In the genomic region with DNA sequence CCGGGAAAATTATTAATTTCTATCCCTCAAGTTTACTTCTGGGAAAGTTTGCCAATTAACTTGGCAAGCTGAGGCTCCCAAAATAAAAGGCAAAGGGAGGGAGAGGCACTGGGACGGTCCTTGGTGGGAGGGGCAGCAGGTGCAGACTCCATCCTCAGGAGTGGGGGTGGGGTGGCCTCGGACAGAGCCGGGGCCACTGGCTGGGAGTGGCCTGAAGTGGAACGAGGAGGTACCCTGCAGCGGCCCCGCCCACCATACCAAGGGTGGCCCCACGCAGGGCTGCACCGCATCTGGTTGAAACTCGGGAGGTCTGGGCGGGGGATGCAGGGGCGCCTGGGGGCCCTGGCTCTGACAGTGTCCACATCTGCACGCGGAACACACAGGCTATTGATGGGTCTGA, we compare ENCODE assay signal across 1 cellular context.
TF ChIP-seq lines count a peak whose summit lies in the region.

No MANE protein-coding gene starts in this region.

TF ChIP-seq in WTC11, 78 proteins besides CTCF, POLR2A, EP300 and RAD21 (continued from another document):
- TF ChIP-seq ATF6 (CRISPR knock-in tag; IDR thresholded peaks at IDR 0.05) (no peak), SOX15 (CRISPR knock-in tag; IDR thresholded peaks at IDR 0.05) (no peak), NFYB (CRISPR knock-in tag; conservative IDR thresholded peaks at IDR 0.05; ENCODE audit: low read depth) (no peak), ZMAT4 (CRISPR knock-in tag; IDR thresholded peaks at IDR 0.05) (no peak), E2F5 (CRISPR knock-in tag; IDR thresholded peaks at IDR 0.05) (no peak), ZNF532 (CRISPR knock-in tag; IDR thresholded peaks at IDR 0.05; ENCODE audit: borderline replicate concordance) (no peak), OVOL2 (CRISPR knock-in tag; IDR thresholded peaks at IDR 0.05; ENCODE audit: borderline replicate concordance) (no peak), PRDM15 (CRISPR knock-in tag; IDR thresholded peaks at IDR 0.05) (no peak)
- TF ChIP-seq, protein P1, sequence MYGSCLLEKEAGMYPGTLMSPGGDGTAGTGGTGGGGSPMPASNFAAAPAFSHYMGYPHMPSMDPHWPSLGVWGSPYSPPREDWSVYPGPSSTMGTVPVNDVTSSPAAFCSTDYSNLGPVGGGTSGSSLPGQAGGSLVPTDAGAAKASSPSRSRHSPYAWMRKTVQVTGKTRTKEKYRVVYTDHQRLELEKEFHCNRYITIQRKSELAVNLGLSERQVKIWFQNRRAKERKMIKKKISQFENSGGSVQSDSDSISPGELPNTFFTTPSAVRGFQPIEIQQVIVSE (CRISPR knock-in tag; IDR thresholded peaks at IDR 0.05; ENCODE audit: borderline replicate concordance), result no peak
